Comparison of ENCODE assay signal across 8 cellular contexts in genomic region chr2:240136013-240136670, GRCh38. TPM values are rescaled to one million over a fixed set of nuclear protein-coding genes. Genes with fewer than 3 reads are reported as not detected.
DNase-seq lines count a peak whose midpoint lies in the region; ATAC-seq and TF ChIP-seq lines count a peak whose summit lies in the region.

COPS9 (minus strand) TSS chr2:240136305; CDS start chr2:240136284, 21 bp downstream.

- CTCF ChIA-PET in T-cell (lab: Charles Lee) = no interaction called here

- H3K36me3 ChIP-seq in adipocyte (ENCODE audit: control insufficient read depth, insufficient read depth, low read length, severe bottlenecking) (peaks cover 24% of the 10 kb centered on the region), tibial nerve (peaks cover 2 to 31% (median 8%) of the 10 kb centered on the region in 3 donors)

- H3K27ac ChIP-seq in tibial nerve = peak within 1 kb of the TSS; percentile 56 to 88 (median 70)

- H3K4me3 ChIP-seq in adipocyte (ENCODE audit: low read length) (peak within 1 kb of the TSS; percentile 98), tibial nerve (peak within 1 kb of the TSS; percentile 100)

- H3K9ac ChIP-seq in adipocyte (ENCODE audit: low read length) = peak within 1 kb of the TSS; percentile 96

- H3K9me3 ChIP-seq in adipocyte (ENCODE audit: control insufficient read depth, low read length) (no peaks in the 10 kb centered on the region), tibial nerve (no peaks in the 10 kb centered on the region)

- TF ChIP-seq POLR2A in GM10847 (IDR thresholded peaks at IDR 0.05; ENCODE audit: extremely low read depth, insufficient read length) (peak; percentile 75), tibial nerve (IDR thresholded peaks at IDR 0.05) (peak in 1 of 2 donors; percentile 28)

- peak; percentile 91 for ATAC-seq in HG02623 (IDR thresholded peaks at IDR 0.05; ENCODE audit: unreplicated experiment)
- ATAC-seq in T-cell (replicated peaks in 1 of 4) = peak; percentile 95 to 97 (median 97)

- intact Hi-C loops in cardiac septum (cut with DNase I) = no loop called here

- peak in 1 of 2 donors; percentile 70 for TF ChIP-seq EP300 in tibial nerve (IDR thresholded peaks at IDR 0.05)

- 0% methylated on average over 33 to 34 of the region's 79 CpGs for WGBS in tibial nerve, 2 donors

- TF ChIP-seq CTCF in tibial nerve (IDR thresholded peaks at IDR 0.05) = peak in 1 of 5 experiments; percentile 42

- H3K36me3 Mint-ChIP-seq in T-cell = peaks cover 16% of the 10 kb centered on the region

- H3K27me3 ChIP-seq in adipocyte (replicated peaks; ENCODE audit: control insufficient read depth, insufficient read depth, low read length) (no peaks in the 10 kb centered on the region), tibial nerve (no peaks in the 10 kb centered on the region)

- H3K4me1 Mint-ChIP-seq in T-cell = peaks cover 21 to 40% (median 27%) of the 10 kb centered on the region in 3 donors

- peak within 1 kb of the TSS; percentile 80 to 86 for H3K27ac Mint-ChIP-seq in T-cell

- H3K27me3 Mint-ChIP-seq in T-cell = no peaks in the 10 kb centered on the region

- H3K4me3 Mint-ChIP-seq in T-cell = peak within 1 kb of the TSS; percentile 89 to 94 (median 90)

- no peaks in the 10 kb centered on the region for H3K9me3 Mint-ChIP-seq in T-cell

- POLR2A ChIA-PET in T-cell (lab: Charles Lee) = no interaction called here

- H3K4me1 ChIP-seq in adipocyte (ENCODE audit: control insufficient read depth, insufficient read depth, low read length) = peaks cover 14% of the 10 kb centered on the region
- peaks cover 0 to 25% (median 12%) of the 10 kb centered on the region in 4 donors for H3K4me1 ChIP-seq in tibial nerve

- DNase-seq in NCI-H1105 (lab: John Stamatoyannopoulos, UW) (peak; percentile 61), T-cell (peak; percentile 66 to 89 (median 83)), adipocyte (ENCODE audit: low read depth) (peak; percentile 96), cardiac septum (ENCODE audit: low spot score) (peak; percentile 93), pons (ENCODE audit: low spot score) (peak; percentile 68), tibial nerve (ENCODE audit: low spot score in 2 of 2) (peak; percentile 75 to 76)

RNA-seq across cellular contexts. Expression of gene COPS9, which starts in this region (rescaled TPM):
- total RNA-seq in T-cell (10 to 100 TPM; 66.3 to 96.2 (median 85.4) TPM), cardiac septum (149 TPM), tibial nerve (100 to 1,000 TPM in 3 of 4 donors, 10 to 100 TPM in 1; 94.8 to 224 (median 141) TPM)

Comparison
In these comparisons a context has a peak if more than half of its experiments do, and no peak if none do; other contexts are left out.
1. Peak in every context shown above with its lines: DNase-seq, ATAC-seq, H3K4me3 ChIP-seq and H3K27ac ChIP-seq.